Comparison of ENCODE assay signal across 10 cellular contexts in genomic region chr12:6552140-6552551, GRCh38. TPM values are rescaled to one million over a fixed set of nuclear protein-coding genes. Genes with fewer than 3 reads are reported as not detected.
DNase-seq lines count a peak whose midpoint lies in the region; ATAC-seq and TF ChIP-seq lines count a peak whose summit lies in the region.
"Had no signal": no experiment of that assay in that cellular context is flagged by ENCODE, and none has a peak within 500 bp of the region (broad histone marks: within the 10 kb centered on the region; RNA-seq: fewer than 3 reads in every experiment).

No MANE protein-coding gene starts in this region.

- H3K9me3 Mint-ChIP-seq in activated naive CD8-positive, alpha-beta T cell treated with anti-CD3 and anti-CD28 coated beads, Interleukin-2, amount 10 ng/mL, durations not matched to agents 7 days and 5 days = no peaks in the 10 kb centered on the region

- peaks cover 9% of the 10 kb centered on the region for H3F3A ChIP-seq in smooth muscle cell (ENCODE audit: low read depth)

- no peak overlapping the region for H3K4me3 Mint-ChIP-seq in activated naive CD8-positive, alpha-beta T cell treated with anti-CD3 and anti-CD28 coated beads, Interleukin-2, amount 10 ng/mL, durations not matched to agents 7 days and 5 days

- peak overlapping the region; percentile 81 for H3K27ac ChIP-seq in smooth muscle cell (ENCODE audit: low read depth)

- peaks cover 19% of the 10 kb centered on the region for H3K4me1 ChIP-seq in smooth muscle cell (ENCODE audit: low read depth)

- peaks cover 38% of the 10 kb centered on the region for H3K4me1 Mint-ChIP-seq in activated naive CD8-positive, alpha-beta T cell treated with anti-CD3 and anti-CD28 coated beads, Interleukin-2, amount 10 ng/mL, durations not matched to agents 7 days and 5 days

- intact Hi-C loops in left cardiac atrium (cut with DNase I) = loop anchor here in 1 of 2 donors (2.0 kb wide), 1 partner anchor 17 kb away; the partner anchor contains the start of gene GAPDH

- H3K27me3 Mint-ChIP-seq in activated naive CD8-positive, alpha-beta T cell treated with anti-CD3 and anti-CD28 coated beads, Interleukin-2, amount 10 ng/mL, durations not matched to agents 7 days and 5 days = no peaks in the 10 kb centered on the region

- H3K27ac Mint-ChIP-seq in activated naive CD8-positive, alpha-beta T cell treated with anti-CD3 and anti-CD28 coated beads, Interleukin-2, amount 10 ng/mL, durations not matched to agents 7 days and 5 days = peak overlapping the region; percentile 22

- no peak for TF ChIP-seq CTCF in smooth muscle cell (IDR thresholded peaks at IDR 0.05; ENCODE audit: borderline replicate concordance, insufficient read depth, poor library complexity, severe bottlenecking)

- peak overlapping the region; percentile 55 for H3K9ac ChIP-seq in smooth muscle cell (ENCODE audit: low read depth)

- H4K20me1 ChIP-seq in smooth muscle cell (ENCODE audit: low read depth) = peaks cover 32% of the 10 kb centered on the region

- H3K4me2 ChIP-seq in smooth muscle cell = peak overlapping the region; percentile 99

- no peak overlapping the region for H2AFZ ChIP-seq in smooth muscle cell (ENCODE audit: low read depth)

- POLR2A ChIA-PET in activated naive CD8-positive, alpha-beta T cell treated with anti-CD3 and anti-CD28 coated beads, Interleukin-2, amount 10 ng/mL, durations not matched to agents 7 days and 5 days (lab: Charles Lee) = interaction anchor here (1.2 kb wide), 1 partner anchor 19 kb away, joined by 4 read pairs; no protein-coding TSS in a partner anchor

- peaks cover 21% of the 10 kb centered on the region for H3K36me3 Mint-ChIP-seq in activated naive CD8-positive, alpha-beta T cell treated with anti-CD3 and anti-CD28 coated beads, Interleukin-2, amount 10 ng/mL, durations not matched to agents 7 days and 5 days

- no peaks in the 10 kb centered on the region for H3K9me3 ChIP-seq in smooth muscle cell (replicated peaks; ENCODE audit: low read depth)

- WGBS in smooth muscle cell (ENCODE audit: low lambda C conversion rate) = 33% methylated on average over 4 of the region's 4 CpGs

- peak; percentile 69 for DNase-seq in G401 (ENCODE audit: low spot score)
- DNase-seq in activated naive CD8-positive, alpha-beta T cell treated with anti-CD3 and anti-CD28 coated beads, Interleukin-2, amount 10 ng/mL, durations not matched to agents 7 days and 5 days = no peak
- DNase-seq in left cardiac atrium = peak; percentile 75
- no peak for DNase-seq in smooth muscle cell (lab: John Stamatoyannopoulos, UW; ENCODE audit: unreplicated experiment)
- no peak for DNase-seq in OCI-M1 (lab: John Stamatoyannopoulos, UW)
- no peak for DNase-seq in central memory CD4-positive, alpha-beta T cell
- DNase-seq: NK-92 treated with Interleukin-12 subunit alpha and Interleukin-12 subunit beta, amount 100 ng/mL, for 24 hours; trophoblast cell had no signal

- in situ Hi-C loops in G401 (cut with HindIII; ENCODE audit: low sequenced_read_pairs) = no loop called here

- peaks cover 27% of the 10 kb centered on the region for H3K79me2 ChIP-seq in smooth muscle cell (ENCODE audit: low read depth)

- no peak overlapping the region for H3K4me3 ChIP-seq in smooth muscle cell

- H3K36me3 ChIP-seq in smooth muscle cell (ENCODE audit: low read depth) = no peaks in the 10 kb centered on the region

- no peak for ATAC-seq in activated naive CD8-positive, alpha-beta T cell treated with anti-CD3 and anti-CD28 coated beads, Interleukin-2, amount 10 ng/mL, durations not matched to agents 7 days and 5 days (ENCODE audit: low read depth)
- ATAC-seq in left cardiac atrium (peak; percentile 41 to 54), HG03280 (IDR thresholded peaks at IDR 0.05; ENCODE audit: unreplicated experiment) (no peak), GM19455 (IDR thresholded peaks at IDR 0.05; ENCODE audit: unreplicated experiment) (no peak)

- H3K27me3 ChIP-seq in smooth muscle cell (ENCODE audit: low read depth) = no peaks in the 10 kb centered on the region

RNA-seq across cellular contexts. Expression of gene IFFO1, which starts 3.7 kb away (rescaled TPM):
- total RNA-seq in G401 (2014; rRNA removed; shearing (Covaris generic)) = 11.7 and 13.2 TPM in 2 replicates
- total RNA-seq in activated naive CD8-positive, alpha-beta T cell treated with anti-CD3 and anti-CD28 coated beads, Interleukin-2, amount 10 ng/mL, durations not matched to agents 7 days and 5 days = 10 to 100 TPM; 35.8 to 37.5 TPM
- total RNA-seq in left cardiac atrium (10 to 100 TPM; 18.1 to 19.5 TPM), smooth muscle cell (4.2 and 5.2 TPM in 2 replicates)
- 13.3 and 19.1 TPM in 2 replicates for polyA plus RNA-seq in smooth muscle cell

RNA-seq across cellular contexts. Expression of gene NOP2, which starts 15.9 kb away (rescaled TPM):
- 45.5 and 70.7 TPM in 2 replicates for total RNA-seq in G401 (2014; rRNA removed; shearing (Covaris generic))
- total RNA-seq in activated naive CD8-positive, alpha-beta T cell treated with anti-CD3 and anti-CD28 coated beads, Interleukin-2, amount 10 ng/mL, durations not matched to agents 7 days and 5 days = 10 to 100 TPM; 76.1 to 78.6 TPM
- 10 to 100 TPM; 16.0 to 30.5 TPM for total RNA-seq in left cardiac atrium
- total RNA-seq in smooth muscle cell = 29.7 and 41.9 TPM in 2 replicates
- 23.6 and 30.4 TPM in 2 replicates for polyA plus RNA-seq in smooth muscle cell

RNA-seq across cellular contexts. Expression of gene GAPDH, which starts 17.8 kb away (rescaled TPM):
- 3,766 and 4,312 TPM in 2 replicates for total RNA-seq in G401 (2014; rRNA removed; shearing (Covaris generic))
- total RNA-seq in activated naive CD8-positive, alpha-beta T cell treated with anti-CD3 and anti-CD28 coated beads, Interleukin-2, amount 10 ng/mL, durations not matched to agents 7 days and 5 days = 1,000 to 10,000 TPM; 4,618 to 4,824 TPM
- 1,000 to 10,000 TPM; 3,044 to 4,078 TPM for total RNA-seq in left cardiac atrium
- total RNA-seq in smooth muscle cell = 5,015 and 5,158 TPM in 2 replicates
- 9,934 and 11,119 TPM in 2 replicates for polyA plus RNA-seq in smooth muscle cell

RNA-seq across cellular contexts. Expression of gene CHD4, which starts 55.0 kb away (rescaled TPM):
- 374 and 375 TPM in 2 replicates for total RNA-seq in G401 (2014; rRNA removed; shearing (Covaris generic))
- total RNA-seq in activated naive CD8-positive, alpha-beta T cell treated with anti-CD3 and anti-CD28 coated beads, Interleukin-2, amount 10 ng/mL, durations not matched to agents 7 days and 5 days = 100 to 1,000 TPM; 273 to 277 TPM
- total RNA-seq in left cardiac atrium = 100 to 1,000 TPM; 117 to 151 TPM
- total RNA-seq in smooth muscle cell = 172 and 176 TPM in 2 replicates
- polyA plus RNA-seq in smooth muscle cell = 87.5 and 122 TPM in 2 replicates

RNA-seq across cellular contexts. Expression of gene NCAPD2, which starts 58.2 kb away (rescaled TPM):
- total RNA-seq in G401 (2014; rRNA removed; shearing (Covaris generic)) = 86.1 and 102 TPM in 2 replicates
- total RNA-seq in activated naive CD8-positive, alpha-beta T cell treated with anti-CD3 and anti-CD28 coated beads, Interleukin-2, amount 10 ng/mL, durations not matched to agents 7 days and 5 days = 100 to 1,000 TPM; 147 to 157 TPM
- 10 to 100 TPM; 12.4 to 15.8 TPM for total RNA-seq in left cardiac atrium
- total RNA-seq in smooth muscle cell = 22.7 and 78.9 TPM in 2 replicates
- 17.6 and 21.5 TPM in 2 replicates for polyA plus RNA-seq in smooth muscle cell

Comparison
In these comparisons a context has a peak if more than half of its experiments do, and no peak if none do; other contexts are left out.
1. DNase-seq: peak in G401 (single experiment) and left cardiac atrium (single experiment); none in activated naive CD8-positive, alpha-beta T cell treated with anti-CD3 and anti-CD28 coated beads, Interleukin-2, amount 10 ng/mL, durations not matched to agents 7 days and 5 days (single experiment), smooth muscle cell (single experiment), OCI-M1 (single experiment) and central memory CD4-positive, alpha-beta T cell (single experiment).
2. ATAC-seq: peak in left cardiac atrium (2 of 2); none in activated naive CD8-positive, alpha-beta T cell treated with anti-CD3 and anti-CD28 coated beads, Interleukin-2, amount 10 ng/mL, durations not matched to agents 7 days and 5 days (single experiment), HG03280 (single experiment) and GM19455 (single experiment).